ENCODE assay signal across 8 cellular contexts in the genomic region with DNA sequence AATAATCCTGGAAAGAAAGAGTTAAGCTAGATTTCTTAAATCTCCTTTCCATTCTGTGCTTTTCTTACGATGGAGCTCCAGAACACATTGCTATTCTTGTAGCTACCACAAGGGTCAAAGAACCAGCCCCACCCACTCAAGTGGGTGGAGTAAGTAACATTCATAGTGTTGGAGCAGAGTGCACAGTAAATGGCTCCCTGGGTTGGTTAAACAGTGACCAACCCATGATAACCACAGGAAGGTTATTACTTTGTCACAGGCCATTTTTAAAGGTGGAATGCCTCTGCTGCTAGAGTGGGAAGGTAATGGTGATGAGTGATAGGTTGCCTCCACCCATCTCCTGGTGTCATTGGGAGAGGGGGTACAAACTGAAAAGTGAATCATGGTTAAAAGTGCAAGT. TPM values are rescaled to one million over a fixed set of nuclear protein-coding genes. Genes with fewer than 3 reads are reported as not detected.
A peak's percentile ranks its signal among the peaks of the same experiment; 100 is the strongest.
DNase-seq lines count a peak whose midpoint lies in the region; ATAC-seq lines count a peak whose summit lies in the region.

No MANE protein-coding gene starts in this region.

- H3K4me3 Mint-ChIP-seq in activated T-cell treated with anti-CD3 and anti-CD28 coated beads, Interleukin-2, amount 50 U/mL, for 4 hours, result peak overlapping the region; percentile 9
- H3K4me3 Mint-ChIP-seq in stimulated activated memory B cell treated with anti-CD40 and anti-IgM and Interleukin-4, amounts not matched to agents 10 μg/mL and 1 μg/mL and 100 μg/mL, for 72 hours, result no peak overlapping the region

- no peaks in the 10 kb centered on the region for H3K27me3 Mint-ChIP-seq in activated T-cell treated with anti-CD3 and anti-CD28 coated beads, Interleukin-2, amount 50 U/mL, for 4 hours (ENCODE audit: low read depth)
- no peaks in the 10 kb centered on the region for H3K27me3 Mint-ChIP-seq in stimulated activated memory B cell treated with anti-CD40 and anti-IgM and Interleukin-4, amounts not matched to agents 10 μg/mL and 1 μg/mL and 100 μg/mL, for 72 hours

- no peak for DNase-seq in activated T-cell treated with anti-CD3 and anti-CD28 coated beads, Interleukin-2, amount 50 U/mL, for 4 hours
- DNase-seq in activated T-cell treated with anti-CD3 and anti-CD28 coated beads for 4 hours (no peak), RPMI7951 (ENCODE audit: low read depth) (peak; percentile 60), NCI-H526 treated with DMSO at 0.1 percent for 48 hours (lab: John Stamatoyannopoulos, UW) (no peak), amniotic stem cell (lab: John Stamatoyannopoulos, UW) (no peak)

- peak overlapping the region; percentile 74 for H3K27ac Mint-ChIP-seq in stimulated activated memory B cell treated with anti-CD40 and anti-IgM and Interleukin-4, amounts not matched to agents 10 μg/mL and 1 μg/mL and 100 μg/mL, for 72 hours

- peak; percentile 67 to 74 for ATAC-seq in activated T-cell treated with anti-CD3 and anti-CD28 coated beads, Interleukin-2, amount 50 U/mL, for 4 hours
- peak; percentile 54 for ATAC-seq in HG02678 (IDR thresholded peaks at IDR 0.05; ENCODE audit: unreplicated experiment)
- peak; percentile 70 for ATAC-seq in esophagus mucosa
- ATAC-seq in stimulated activated memory B cell treated with anti-CD40 and anti-IgM and Interleukin-4, amounts not matched to agents 10 μg/mL and 1 μg/mL and 100 μg/mL, for 72 hours, result peak; percentile 55

- no peaks in the 10 kb centered on the region for H3K9me3 Mint-ChIP-seq in activated T-cell treated with anti-CD3 and anti-CD28 coated beads, Interleukin-2, amount 50 U/mL, for 4 hours
- no peaks in the 10 kb centered on the region for H3K9me3 Mint-ChIP-seq in stimulated activated memory B cell treated with anti-CD40 and anti-IgM and Interleukin-4, amounts not matched to agents 10 μg/mL and 1 μg/mL and 100 μg/mL, for 72 hours

- H3K4me1 Mint-ChIP-seq in activated T-cell treated with anti-CD3 and anti-CD28 coated beads, Interleukin-2, amount 50 U/mL, for 4 hours (ENCODE audit: low read depth), result peaks cover 66% of the 10 kb centered on the region
- H3K4me1 Mint-ChIP-seq in stimulated activated memory B cell treated with anti-CD40 and anti-IgM and Interleukin-4, amounts not matched to agents 10 μg/mL and 1 μg/mL and 100 μg/mL, for 72 hours, result peaks cover 58% of the 10 kb centered on the region

- peaks cover 59% of the 10 kb centered on the region for H3K36me3 Mint-ChIP-seq in activated T-cell treated with anti-CD3 and anti-CD28 coated beads, Interleukin-2, amount 50 U/mL, for 4 hours (ENCODE audit: insufficient read depth)
- H3K36me3 Mint-ChIP-seq in stimulated activated memory B cell treated with anti-CD40 and anti-IgM and Interleukin-4, amounts not matched to agents 10 μg/mL and 1 μg/mL and 100 μg/mL, for 72 hours, result peaks cover 71% of the 10 kb centered on the region

RNA-seq across cellular contexts. Expression of a gene that starts 13.9 kb away (rescaled TPM):
- 100 to 1,000 TPM; 381 to 396 (median 382) TPM for total RNA-seq in activated T-cell treated with anti-CD3 and anti-CD28 coated beads, Interleukin-2, amount 50 U/mL, for 4 hours
- 600 and 648 TPM in 2 replicates for total RNA-seq in RPMI7951 (2014; rRNA removed; shearing (Covaris generic))
- 383 TPM for total RNA-seq in esophagus mucosa

RNA-seq across cellular contexts. Expression of a gene that starts 29.9 kb away (rescaled TPM):
- total RNA-seq in activated T-cell treated with anti-CD3 and anti-CD28 coated beads, Interleukin-2, amount 50 U/mL, for 4 hours, result under 1 TPM; 0.66 to 0.69 (median 0.68) TPM
- total RNA-seq in RPMI7951 (2014; rRNA removed; shearing (Covaris generic)), result 0.12 TPM in 1 of 2 replicates, not detected in the other
- total RNA-seq in esophagus mucosa, result not detected

RNA-seq across cellular contexts. Expression of a gene that starts 39.1 kb away (rescaled TPM):
- 100 to 1,000 TPM; 128 to 142 (median 131) TPM for total RNA-seq in activated T-cell treated with anti-CD3 and anti-CD28 coated beads, Interleukin-2, amount 50 U/mL, for 4 hours
- 126 and 163 TPM in 2 replicates for total RNA-seq in RPMI7951 (2014; rRNA removed; shearing (Covaris generic))
- 67.0 TPM for total RNA-seq in esophagus mucosa

RNA-seq across cellular contexts. Expression of a gene that starts 39.4 kb away (rescaled TPM):
- 10 to 100 TPM; 14.7 to 19.1 (median 17.8) TPM for total RNA-seq in activated T-cell treated with anti-CD3 and anti-CD28 coated beads, Interleukin-2, amount 50 U/mL, for 4 hours
- total RNA-seq in RPMI7951 (2014; rRNA removed; shearing (Covaris generic)), result 85.5 and 98.8 TPM in 2 replicates
- 30.9 TPM for total RNA-seq in esophagus mucosa
